Comparison of ENCODE assay signal across 1 cellular context in genomic region chr6:21668794-21669193, GRCh38.
TF ChIP-seq lines count a peak whose summit lies in the region.

No MANE protein-coding gene starts in this region.

TF ChIP-seq in H1, 55 proteins besides CTCF, POLR2A, EP300 and RAD21:
- no peak for TF ChIP-seq EGR1 (IDR thresholded peaks at IDR 0.05; ENCODE audit: borderline replicate concordance, low read depth, low read length)
- TF ChIP-seq SAP30 (IDR thresholded peaks at IDR 0.05; ENCODE audit: insufficient read depth, insufficient replicate concordance, low read length): no peak
- no peak for TF ChIP-seq RFX5 (IDR thresholded peaks at IDR 0.05; ENCODE audit: borderline replicate concordance, low read depth, low read length)
- TF ChIP-seq TEAD4 (IDR thresholded peaks at IDR 0.05; ENCODE audit: low read depth, low read length): no peak
- TF ChIP-seq CTBP2 (IDR thresholded peaks at IDR 0.05; ENCODE audit: borderline replicate concordance, insufficient read depth, insufficient read length, low read length): no peak
- TF ChIP-seq FOSL1 (IDR thresholded peaks at IDR 0.05; ENCODE audit: insufficient read depth, low read depth, low read length): no peak
- no peak for TF ChIP-seq ATF3 (IDR thresholded peaks at IDR 0.05; ENCODE audit: insufficient read depth, low read depth, low read length)
- TF ChIP-seq TBP (IDR thresholded peaks at IDR 0.05; ENCODE audit: low read depth, low read length): no peak
- TF ChIP-seq TCF12 (IDR thresholded peaks at IDR 0.05; ENCODE audit: low read depth, low read length): no peak
- no peak for TF ChIP-seq SUZ12 (IDR thresholded peaks at IDR 0.05; ENCODE audit: low read length)
TF ChIP-seq in H1: peak in this region for 0.
